Comparison of ENCODE assay signal across 1 cellular context in genomic region chr9:122205176-122205575, GRCh38.
TF ChIP-seq lines count a peak whose summit lies in the region.

No MANE protein-coding gene starts in this region.

TF ChIP-seq in HepG2, 621 proteins besides CTCF, POLR2A, EP300 and RAD21:
- no peak for TF ChIP-seq DMAP1 (CRISPR knock-in tag; IDR thresholded peaks at IDR 0.05)
- TF ChIP-seq RBM22 (optimal IDR thresholded peaks at IDR 0.05; ENCODE audit: low read length), result no peak
- 0 out of 4 replicates have a peak, but pooled peaks have one; percentile 6 to 23 for TF ChIP-seq MAFK (conservative IDR thresholded peaks at IDR 0.05 in 1 of 2, IDR thresholded peaks at IDR 0.05 in 1 of 2; ENCODE audit: low read length in 2 of 2)
- TF ChIP-seq RBFOX2 (IDR thresholded peaks at IDR 0.05; ENCODE audit: low read depth, low read length), result no peak
- no peak for TF ChIP-seq ZNF329 (CRISPR knock-in tag; IDR thresholded peaks at IDR 0.05; ENCODE audit: low read depth)
- TF ChIP-seq SP140L (CRISPR knock-in tag; IDR thresholded peaks at IDR 0.05; ENCODE audit: borderline replicate concordance), result no peak
- TF ChIP-seq MAFF (IDR thresholded peaks at IDR 0.05; ENCODE audit: low read depth, low read length), result 0 out of 2 replicates have a peak, but pooled peaks have one; percentile 17
